1 cellular context compared by ENCODE assay signal in the genomic region with DNA sequence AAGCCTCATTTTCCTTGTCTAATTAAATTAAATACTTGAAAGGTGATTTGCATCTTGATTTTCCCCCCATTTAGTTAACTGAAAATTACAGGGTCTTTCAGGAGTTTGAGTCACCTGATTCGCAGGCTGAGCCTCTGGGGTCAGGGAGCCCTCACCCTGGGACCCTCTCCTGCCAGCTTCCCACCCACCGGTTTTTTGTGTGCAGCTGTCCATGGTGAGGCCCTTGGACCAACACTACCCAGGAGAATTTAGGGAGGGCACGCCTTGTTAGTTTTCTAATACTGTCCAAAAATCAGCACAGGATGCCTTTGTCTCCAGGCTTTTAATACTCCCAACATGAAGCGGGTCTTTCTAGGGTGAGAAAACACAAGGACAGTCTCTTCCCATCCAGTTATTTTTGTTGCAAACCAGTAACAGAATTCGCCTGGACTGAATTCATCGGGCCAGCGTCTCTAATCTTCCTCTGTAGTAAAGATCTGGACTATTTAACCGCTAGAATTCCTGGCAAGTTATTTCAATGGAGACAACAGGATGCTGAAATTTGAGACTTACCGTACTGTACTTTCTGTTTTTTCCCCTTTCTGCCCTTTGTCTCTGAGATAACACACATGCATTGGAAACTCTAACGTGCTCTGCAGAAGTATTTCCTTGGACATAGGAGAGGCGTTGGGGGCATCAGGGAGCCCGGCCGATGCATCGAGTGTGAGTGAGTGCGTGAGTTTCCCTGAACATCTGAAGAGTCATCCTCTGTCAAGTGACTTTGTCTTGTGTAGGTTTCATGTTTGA.
TF ChIP-seq lines count a peak whose summit lies in the region.

No MANE protein-coding gene starts in this region.

TF ChIP-seq in HCT116, 20 proteins besides CTCF, POLR2A, EP300 and RAD21 (continued from another document):
- TF ChIP-seq ZBTB33 (IDR thresholded peaks at IDR 0.05; ENCODE audit: extremely low read depth, insufficient replicate concordance, low read length) (no peak), EZH2 (IDR thresholded peaks at IDR 0.05) (no peak), TCF7L2 (IDR thresholded peaks at IDR 0.05; ENCODE audit: borderline replicate concordance, extremely low read depth, insufficient read depth, insufficient read length) (no peak), ELF1 (IDR thresholded peaks at IDR 0.05; ENCODE audit: borderline replicate concordance, low read depth) (no peak), YY1 (IDR thresholded peaks at IDR 0.05; ENCODE audit: extremely low read depth, insufficient replicate concordance, low read depth, low read length) (no peak)
- TF ChIP-seq, protein P1, sequence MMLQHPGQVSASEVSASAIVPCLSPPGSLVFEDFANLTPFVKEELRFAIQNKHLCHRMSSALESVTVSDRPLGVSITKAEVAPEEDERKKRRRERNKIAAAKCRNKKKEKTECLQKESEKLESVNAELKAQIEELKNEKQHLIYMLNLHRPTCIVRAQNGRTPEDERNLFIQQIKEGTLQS (IDR thresholded peaks at IDR 0.05) = no peak
